Comparison of ENCODE assay signal across 9 cellular contexts in the genomic region with DNA sequence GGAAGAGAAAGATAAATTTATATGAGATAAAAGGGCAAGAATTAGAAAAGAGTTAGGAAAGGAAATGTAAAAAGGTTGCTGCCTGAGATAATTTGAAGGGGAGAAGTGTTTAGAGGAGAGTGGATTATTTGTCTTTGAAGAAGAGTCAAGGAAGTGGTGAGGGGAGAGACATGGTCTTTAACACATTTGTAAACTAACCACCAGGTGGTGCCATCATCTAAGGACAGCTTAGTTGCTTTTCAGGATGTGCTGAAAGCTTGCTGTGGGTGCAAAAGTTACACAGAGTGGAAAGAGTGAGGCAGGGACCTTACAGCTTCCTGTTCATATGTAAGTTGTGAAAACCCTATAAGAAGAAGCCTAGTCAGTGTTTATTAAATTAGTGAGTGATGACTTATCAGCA.
DNase-seq lines count a peak whose midpoint lies in the region; ATAC-seq, FAIRE-seq and TF ChIP-seq lines count a peak whose summit lies in the region.
"Had no signal": no experiment of that assay in that cellular context is flagged by ENCODE, and none has a peak within 500 bp of the region (broad histone marks: within the 10 kb centered on the region; RNA-seq: fewer than 3 reads in every experiment).

No MANE protein-coding gene starts in this region.

- no peak for FAIRE-seq in K562 (lab: Jason Lieb, UNC)

- H3K4me3 ChIP-seq in GM12875 (ENCODE audit: low read depth, low read length) (no peak overlapping the region), K562 (no peak overlapping the region), heart left ventricle (no peak overlapping the region)

- H3K27ac ChIP-seq in K562 (ENCODE audit: extremely low read depth, low read depth, low read length) (no peak overlapping the region), heart left ventricle (no peak overlapping the region)

- DNase-seq in A172 (ENCODE audit: low spot score) (peak; percentile 11), NCI-H2029 treated with DMSO at 0.1 percent for 48 hours (lab: John Stamatoyannopoulos, UW) (peak; percentile 67), K562 (ENCODE audit: extremely low read depth in 1 of 4, low spot score in 3 of 4) (peak; percentile 13 to 48 (median 26)), foreskin melanocyte (no peak), heart left ventricle (no peak)
- no peak for DNase-seq in natural killer cell treated with Interleukin-12 subunit alpha and Interleukin-12 subunit beta and Interleukin-15 and Interleukin-18, amount 100 ng/mL, for 72 hours (ENCODE audit: low spot score)
- DNase-seq in stimulated activated CD4-positive, alpha-beta T cell treated with anti-CD3 and anti-CD28 coated beads, Interleukin-1b, Interleukin-23, amount 100 ng/mL, for 48 hours, result no peak
- DNase-seq: KG1 had no signal

- no peak for TF ChIP-seq POLR2A in K562 (conservative IDR thresholded peaks at IDR 0.05)
- TF ChIP-seq POLR2A in heart left ventricle (IDR thresholded peaks at IDR 0.05), result no peak

- H3K36me3 ChIP-seq in K562 (ENCODE audit: control insufficient read depth, insufficient read depth, low read length), result no peaks in the 10 kb centered on the region
- H3K36me3 ChIP-seq in heart left ventricle, result no peaks in the 10 kb centered on the region

- no peaks in the 10 kb centered on the region for H3K9me1 ChIP-seq in K562 (ENCODE audit: control insufficient read depth, insufficient read depth, low read length)

- H2AFZ ChIP-seq in K562 (ENCODE audit: low read depth, low read length), result no peak overlapping the region

- in situ Hi-C loops in K562 (cut with MboI), result no loop called here

- TF ChIP-seq CTCF in GM12875 (IDR thresholded peaks at IDR 0.05; ENCODE audit: borderline replicate concordance, insufficient read depth, low read depth, low read length) (peak; percentile 19; the same call in 1 of the 2 replicates), K562 (IDR thresholded peaks at IDR 0.05 in 2 of 3, conservative IDR thresholded peaks at IDR 0.05 in 1 of 3; ENCODE audit: insufficient read depth in 2 of 3, low read depth in 1 of 3, low read length in 3 of 3) (peak; percentile 16 to 43 (median 41); a peak in 4 of 6 replicates), heart left ventricle (IDR thresholded peaks at IDR 0.05) (no peak)

- no peak overlapping the region for H3K9ac ChIP-seq in K562 (ENCODE audit: insufficient read depth in 1 of 2, low read depth in 2 of 2, low read length in 2 of 2)

- POLR2A ChIA-PET in K562 (lab: Yijun Ruan, JAX), result no interaction called here

- H3K4me1 Mint-ChIP-seq in natural killer cell treated with Interleukin-12 subunit alpha and Interleukin-12 subunit beta and Interleukin-15 and Interleukin-18, amount 100 ng/mL, for 72 hours (ENCODE audit: low read depth in 2 of 2), result no peaks in the 10 kb centered on the region

- no peak overlapping the region for H3K4me2 ChIP-seq in K562 (ENCODE audit: insufficient read depth, low read length)

- H3K9me3 ChIP-seq in K562 (replicated peaks; ENCODE audit: control insufficient read depth, insufficient read depth, low read depth, low read length), result no peaks in the 10 kb centered on the region
- H3K9me3 ChIP-seq in heart left ventricle, result peaks cover 0 to 15% (median 0%) of the 10 kb centered on the region in 12 donors

- H3K27me3 ChIP-seq in K562 (ENCODE audit: control insufficient read depth in 2 of 2, insufficient read depth in 2 of 2, low read length in 2 of 2), result no peaks in the 10 kb centered on the region
- H3K27me3 ChIP-seq in heart left ventricle, result no peaks in the 10 kb centered on the region

- no peak overlapping the region for H3K4me3 Mint-ChIP-seq in natural killer cell treated with Interleukin-12 subunit alpha and Interleukin-12 subunit beta and Interleukin-15 and Interleukin-18, amount 100 ng/mL, for 72 hours

- no TSS peak for BruUV-seq in K562 (replicated peaks; lab: Mats Ljungman, UMichigan)

- peaks cover 16% of the 10 kb centered on the region for H3K9me3 Mint-ChIP-seq in natural killer cell treated with Interleukin-12 subunit alpha and Interleukin-12 subunit beta and Interleukin-15 and Interleukin-18, amount 100 ng/mL, for 72 hours

- no peak overlapping the region for H3K27ac Mint-ChIP-seq in natural killer cell treated with Interleukin-12 subunit alpha and Interleukin-12 subunit beta and Interleukin-15 and Interleukin-18, amount 100 ng/mL, for 72 hours

- H4K20me1 ChIP-seq in K562 (replicated peaks; ENCODE audit: control insufficient read depth, insufficient read depth, low read length), result no peaks in the 10 kb centered on the region

- ATAC-seq in K562, result peak; percentile 27; the same call in 1 of the 3 replicates
- ATAC-seq in natural killer cell treated with Interleukin-12 subunit alpha and Interleukin-12 subunit beta and Interleukin-15 and Interleukin-18, amount 100 ng/mL, for 72 hours, result no peak
- no peak for ATAC-seq in heart left ventricle

- H3K4me1 ChIP-seq in K562 (replicated peaks in 1 of 2; ENCODE audit: control insufficient read depth in 2 of 2, insufficient read depth in 2 of 2, low read length in 2 of 2) (no peaks in the 10 kb centered on the region), heart left ventricle (no peaks in the 10 kb centered on the region)

- H3K79me2 ChIP-seq in K562 (ENCODE audit: control insufficient read depth, insufficient read depth, low read length), result no peaks in the 10 kb centered on the region

- peak in 1 of 2 experiments; percentile 55; a peak in 2 of 4 replicates for TF ChIP-seq RAD21 in K562 (CRISPR knock-in tag; conservative IDR thresholded peaks at IDR 0.05 in 1 of 2, IDR thresholded peaks at IDR 0.05 in 1 of 2)

- TF ChIP-seq EP300 in K562 (IDR thresholded peaks at IDR 0.05; ENCODE audit: low read length), result no peak

- peaks cover 12% of the 10 kb centered on the region for H3K36me3 Mint-ChIP-seq in natural killer cell treated with Interleukin-12 subunit alpha and Interleukin-12 subunit beta and Interleukin-15 and Interleukin-18, amount 100 ng/mL, for 72 hours

- H3K27me3 Mint-ChIP-seq in natural killer cell treated with Interleukin-12 subunit alpha and Interleukin-12 subunit beta and Interleukin-15 and Interleukin-18, amount 100 ng/mL, for 72 hours, result no peaks in the 10 kb centered on the region

- CTCF ChIA-PET in K562 (lab: Yijun Ruan, JAX; ENCODE audit: low intra/inter-chr PET ratio), result no interaction called here

- intact Hi-C loops in K562 (cut with micrococcal nuclease), result no loop called here
- intact Hi-C loops in heart left ventricle (cut with DNase I), result no loop called here

TF ChIP-seq in K562, 482 proteins besides CTCF, POLR2A, EP300 and RAD21:
- TF ChIP-seq RBFOX2 (IDR thresholded peaks at IDR 0.05; ENCODE audit: low read depth, low read length) (no peak), CBX5 (IDR thresholded peaks at IDR 0.05; ENCODE audit: borderline replicate concordance, low read depth) (0 out of 2 replicates have a peak, but pooled peaks have one; percentile 55)

Comparison
In these comparisons a context has a peak if more than half of its experiments do, and no peak if none do; other contexts are left out.
1. DNase-seq: peak in A172 (single experiment), NCI-H2029 treated with DMSO at 0.1 percent for 48 hours (single experiment) and K562 (4 of 4); none in foreskin melanocyte (single experiment), natural killer cell treated with Interleukin-12 subunit alpha and Interleukin-12 subunit beta and Interleukin-15 and Interleukin-18, amount 100 ng/mL, for 72 hours (single experiment), stimulated activated CD4-positive, alpha-beta T cell treated with anti-CD3 and anti-CD28 coated beads, Interleukin-1b, Interleukin-23, amount 100 ng/mL, for 48 hours (single experiment) and heart left ventricle (0 of 5).
2. CTCF ChIP-seq: peak in GM12875 (single experiment) and K562 (3 of 3); none in heart left ventricle (0 of 12).